In the genomic region with DNA sequence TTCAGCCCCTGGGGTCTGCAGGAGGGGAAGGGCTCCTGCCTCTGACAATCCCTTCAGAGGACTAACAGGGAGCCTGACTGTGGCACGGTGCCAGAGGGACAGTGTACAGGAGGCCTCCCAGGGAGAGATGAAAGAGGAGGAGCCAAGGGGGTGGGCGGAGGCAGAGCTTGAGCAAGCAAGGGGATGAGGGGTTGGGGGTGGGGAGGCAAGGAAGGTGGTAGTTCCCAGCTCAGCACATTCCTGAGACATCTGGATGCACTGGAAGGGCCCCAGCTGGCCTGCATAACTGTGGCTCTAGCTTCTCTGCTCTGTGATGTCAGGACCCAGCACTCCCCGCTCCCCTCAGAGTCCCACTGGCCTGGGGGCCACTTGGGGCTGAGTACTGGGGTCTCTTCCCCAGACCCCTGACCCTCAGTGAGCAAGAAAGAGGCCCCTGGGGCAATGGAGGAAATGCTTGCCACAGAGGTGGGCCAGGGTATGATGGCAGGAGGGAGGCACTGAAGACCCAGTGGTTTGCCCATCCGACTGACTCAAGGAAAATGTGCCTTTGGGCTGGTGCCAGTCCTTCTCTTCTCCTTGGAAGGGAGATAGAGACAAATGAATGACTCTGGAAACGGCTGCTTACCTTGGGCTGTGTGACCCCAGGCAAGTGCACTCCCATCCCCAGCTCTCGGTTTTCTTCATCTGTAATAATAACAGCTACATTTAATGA, we compare ENCODE assay signal across 8 cellular contexts. TPM values are rescaled to one million over a fixed set of nuclear protein-coding genes. Genes with fewer than 3 reads are reported as not detected.
DNase-seq lines count a peak whose midpoint lies in the region; ATAC-seq and TF ChIP-seq lines count a peak whose summit lies in the region.

No MANE protein-coding gene starts in this region.

- H3K27ac ChIP-seq in breast epithelium (peak overlapping the region; percentile 15 to 67), lung (ENCODE audit: low read depth in 1 of 2, low read length in 1 of 2) (no peak overlapping the region)

- no peaks in the 10 kb centered on the region for H3K36me3 ChIP-seq in breast epithelium
- H3K36me3 ChIP-seq in lung (ENCODE audit: control insufficient read depth in 2 of 2, insufficient read depth in 2 of 2, low read length in 2 of 2), result no peaks in the 10 kb centered on the region

- intact Hi-C loops in breast epithelium (cut with DNase I; ENCODE audit: low total_unique reads), result no loop called here

- H3K4me1 ChIP-seq in breast epithelium (peaks cover 0 to 13% of the 10 kb centered on the region in 2 donors), lung (ENCODE audit: control insufficient read depth in 2 of 2, insufficient read depth in 2 of 2, low read length in 2 of 2) (peaks cover 0 to 6% of the 10 kb centered on the region in 2 donors)

- ATAC-seq in lung (ENCODE audit: insufficient read depth, low FRiP score) (peak; percentile 20), GM18868 (IDR thresholded peaks at IDR 0.05; ENCODE audit: unreplicated experiment) (no peak)

- WGBS in lung, 2 donors, result 65 to 74% methylated on average over 6 of the region's 6 CpGs

- H3K9me3 ChIP-seq in breast epithelium, result no peaks in the 10 kb centered on the region
- no peaks in the 10 kb centered on the region for H3K9me3 ChIP-seq in lung (ENCODE audit: control insufficient read depth in 2 of 2, insufficient read depth in 1 of 2, low read length in 1 of 2)

- TF ChIP-seq POLR2A in breast epithelium (IDR thresholded peaks at IDR 0.05), result no peak

- TF ChIP-seq CTCF in breast epithelium (IDR thresholded peaks at IDR 0.05), result no peak
- no peak for TF ChIP-seq CTCF in lung (IDR thresholded peaks at IDR 0.05; ENCODE audit: control extremely low read depth, extremely low read depth)

- peak; percentile 96 for DNase-seq in A172 (ENCODE audit: low spot score)
- DNase-seq in HT-29 (ENCODE audit: low spot score), result peak; percentile 71
- DNase-seq in breast epithelium (ENCODE audit: low spot score in 2 of 2), result peak; percentile 78 to 82
- DNase-seq in lung (ENCODE audit: low spot score), result peak; percentile 78
- no peak for DNase-seq in stimulated activated CD8-positive, alpha-beta memory T cell treated with anti-CD3 and anti-CD28 coated beads, Interleukin-4, amount 100 ng/mL, for 48 hours
- DNase-seq in activated effector memory CD4-positive, alpha-beta T cell treated with anti-CD3 and anti-CD28 coated beads, Interleukin-2, amount 50 U/mL, for 16 hours, result no peak
- no peak for DNase-seq in NCI-H526 (lab: John Stamatoyannopoulos, UW)

- H3K4me3 ChIP-seq in breast epithelium (no peak overlapping the region), lung (no peak overlapping the region)

- H3K27me3 ChIP-seq in breast epithelium, result no peaks in the 10 kb centered on the region
- no peaks in the 10 kb centered on the region for H3K27me3 ChIP-seq in lung (ENCODE audit: control insufficient read depth, insufficient read depth)

RNA-seq across cellular contexts. Expression of a gene that starts 13.3 kb away (rescaled TPM):
- total RNA-seq in A172 (2014; rRNA removed; shearing (Covaris generic)), result 7.5 and 15.4 TPM in 2 replicates
- total RNA-seq in HT-29 (2014; rRNA removed; shearing (Covaris generic)), result 50.1 and 64.2 TPM in 2 replicates
- 1 to 10 TPM; 1.6 to 5.1 (median 2.0) TPM for total RNA-seq in breast epithelium
- 10 to 100 TPM; 16.8 to 52.3 TPM for total RNA-seq in lung
- 10 to 100 TPM; 21.3 to 54.0 TPM for polyA plus RNA-seq in lung

RNA-seq across cellular contexts. Expression of a gene that starts 56.5 kb away (rescaled TPM):
- total RNA-seq in A172 (2014; rRNA removed; shearing (Covaris generic)), result 88.1 and 89.0 TPM in 2 replicates
- total RNA-seq in HT-29 (2014; rRNA removed; shearing (Covaris generic)), result 190 and 194 TPM in 2 replicates
- total RNA-seq in breast epithelium (10 to 100 TPM; 42.3 to 46.5 (median 46.2) TPM), lung (10 to 100 TPM; 33.3 to 63.2 TPM)
- 10 to 100 TPM; 42.2 to 46.0 TPM for polyA plus RNA-seq in lung

Comparison
In these comparisons a context has a peak if more than half of its experiments do, and no peak if none do; other contexts are left out.
1. DNase-seq: peak in A172 (single experiment), HT-29 (single experiment), breast epithelium (2 of 2) and lung (single experiment); none in stimulated activated CD8-positive, alpha-beta memory T cell treated with anti-CD3 and anti-CD28 coated beads, Interleukin-4, amount 100 ng/mL, for 48 hours (single experiment), activated effector memory CD4-positive, alpha-beta T cell treated with anti-CD3 and anti-CD28 coated beads, Interleukin-2, amount 50 U/mL, for 16 hours (single experiment) and NCI-H526 (0 of 2).
2. H3K27ac ChIP-seq: peak in breast epithelium (2 of 2); none in lung (0 of 2).